21 cellular contexts compared by ENCODE assay signal in genomic region chr11:17890333-17890732, GRCh38.
DNase-seq lines count a peak whose midpoint lies in the region; ATAC-seq and TF ChIP-seq lines count a peak whose summit lies in the region.
"Had no signal": no experiment of that assay in that cellular context is flagged by ENCODE, and none has a peak within 500 bp of the region (broad histone marks: within the 10 kb centered on the region; RNA-seq: fewer than 3 reads in every experiment).

No MANE protein-coding gene starts in this region.

- in situ Hi-C loops in astrocyte of the spinal cord (cut with HindIII; ENCODE audit: low sequenced_read_pairs) = no loop called here

- H3K9me3 Mint-ChIP-seq in neural progenitor cell = no peaks in the 10 kb centered on the region
- H3K9me3 Mint-ChIP-seq in activated naive CD4-positive, alpha-beta T cell treated with anti-CD3 and anti-CD28 coated beads, Interleukin-2, amount 10 ng/mL, durations not matched to agents 7 days and 5 days = no peaks in the 10 kb centered on the region
- H3K9me3 Mint-ChIP-seq: activated T-cell treated with anti-CD3 and anti-CD28 coated beads, Interleukin-2, amount 50 U/mL, for 72 hours; dendritic cell treated with granulocyte-macrophage colony-stimulating factor and Interleukin-4, amounts not matched to agents 40 ng/mL and 50 ng/mL, for 4 days had no signal

- peaks cover 2% of the 10 kb centered on the region for H3K27me3 Mint-ChIP-seq in neural progenitor cell (ENCODE audit: insufficient read depth, low read depth)
- H3K27me3 Mint-ChIP-seq in activated naive CD4-positive, alpha-beta T cell treated with anti-CD3 and anti-CD28 coated beads, Interleukin-2, amount 10 ng/mL, durations not matched to agents 7 days and 5 days = no peaks in the 10 kb centered on the region
- H3K27me3 Mint-ChIP-seq: activated naive CD8-positive, alpha-beta T cell; dendritic cell treated with granulocyte-macrophage colony-stimulating factor and Interleukin-4, amounts not matched to agents 40 ng/mL and 50 ng/mL, for 4 days had no signal

- H2AFZ ChIP-seq in neural progenitor cell (replicated peaks) = no peak overlapping the region

- H3K4me1 ChIP-seq in neural progenitor cell = peaks cover 22% of the 10 kb centered on the region
- H3K4me1 ChIP-seq: gastroesophageal sphincter, right lobe of liver, tibial artery had no signal

- no peak overlapping the region for H3K9ac ChIP-seq in neural progenitor cell

- no peak overlapping the region for H3K4me3 Mint-ChIP-seq in neural progenitor cell
- no peak overlapping the region for H3K4me3 Mint-ChIP-seq in activated naive CD4-positive, alpha-beta T cell treated with anti-CD3 and anti-CD28 coated beads, Interleukin-2, amount 10 ng/mL, durations not matched to agents 7 days and 5 days
- H3K4me3 Mint-ChIP-seq: activated naive CD8-positive, alpha-beta T cell; activated T-cell treated with anti-CD3 and anti-CD28 coated beads, Interleukin-2, amount 50 U/mL, for 72 hours; dendritic cell treated with granulocyte-macrophage colony-stimulating factor and Interleukin-4, amounts not matched to agents 40 ng/mL and 50 ng/mL, for 4 days had no signal

- H3K36me3 Mint-ChIP-seq in neural progenitor cell = peaks cover 5% of the 10 kb centered on the region
- no peaks in the 10 kb centered on the region for H3K36me3 Mint-ChIP-seq in activated naive CD4-positive, alpha-beta T cell treated with anti-CD3 and anti-CD28 coated beads, Interleukin-2, amount 10 ng/mL, durations not matched to agents 7 days and 5 days

- no peaks in the 10 kb centered on the region for H3F3A ChIP-seq in neural progenitor cell (ENCODE audit: low read depth)

- H3K27ac ChIP-seq in neural progenitor cell = no peak overlapping the region
- H3K27ac ChIP-seq: C4-2B, gastroesophageal sphincter, neutrophil, right lobe of liver, tibial artery had no signal

- no peaks in the 10 kb centered on the region for H3K27me3 ChIP-seq in neural progenitor cell
- H3K27me3 ChIP-seq: gastroesophageal sphincter, neutrophil, right lobe of liver, tibial artery had no signal

- no peak for TF ChIP-seq POLR2A in NB4 (IDR thresholded peaks at IDR 0.05; ENCODE audit: extremely low read depth, insufficient read length)

- no peak overlapping the region for H3K4me2 ChIP-seq in neural progenitor cell

- H3K4me1 Mint-ChIP-seq in neural progenitor cell = peaks cover 19% of the 10 kb centered on the region
- no peaks in the 10 kb centered on the region for H3K4me1 Mint-ChIP-seq in activated naive CD4-positive, alpha-beta T cell treated with anti-CD3 and anti-CD28 coated beads, Interleukin-2, amount 10 ng/mL, durations not matched to agents 7 days and 5 days

- no peak overlapping the region for H3K4me3 ChIP-seq in NB4 (ENCODE audit: low read depth, low read length)
- H3K4me3 ChIP-seq in astrocyte of the spinal cord (ENCODE audit: low read depth, low read length) = no peak overlapping the region
- H3K4me3 ChIP-seq in neural progenitor cell = no peak overlapping the region
- H3K4me3 ChIP-seq: gastroesophageal sphincter, right lobe of liver, tibial artery had no signal

- no peaks in the 10 kb centered on the region for H3K36me3 ChIP-seq in neural progenitor cell
- H3K36me3 ChIP-seq: neutrophil, right lobe of liver had no signal

- H4K20me1 ChIP-seq in neural progenitor cell (ENCODE audit: low read depth) = no peaks in the 10 kb centered on the region

- TF ChIP-seq CTCF in GM12872 (IDR thresholded peaks at IDR 0.05; ENCODE audit: insufficient read depth, low read depth, low read length) (peak; percentile 20; the same call in 1 of the 3 replicates), NB4 (IDR thresholded peaks at IDR 0.05; ENCODE audit: low read depth, low read length) (no peak), astrocyte of the spinal cord (IDR thresholded peaks at IDR 0.05; ENCODE audit: low read depth, low read length) (peak; percentile 16), neural progenitor cell (IDR thresholded peaks at IDR 0.05) (peak; percentile 23)

- no peaks in the 10 kb centered on the region for H3K9me3 ChIP-seq in neural progenitor cell (ENCODE audit: low read depth)
- H3K9me3 ChIP-seq: gastroesophageal sphincter, neutrophil, right lobe of liver, tibial artery had no signal

- CTCF ChIA-PET in activated naive CD4-positive, alpha-beta T cell treated with anti-CD3 and anti-CD28 coated beads, Interleukin-2, amount 10 ng/mL, durations not matched to agents 7 days and 5 days (lab: Charles Lee) = no interaction called here

- ATAC-seq in GM19328 (IDR thresholded peaks at IDR 0.05; ENCODE audit: unreplicated experiment) = no peak
- ATAC-seq: activated T-cell treated with anti-CD3 and anti-CD28 coated beads, Interleukin-2, amount 50 U/mL, for 72 hours; gastroesophageal sphincter; left cardiac atrium had no signal

- no peak overlapping the region for H3K27ac Mint-ChIP-seq in neural progenitor cell
- H3K27ac Mint-ChIP-seq in activated naive CD4-positive, alpha-beta T cell treated with anti-CD3 and anti-CD28 coated beads, Interleukin-2, amount 10 ng/mL, durations not matched to agents 7 days and 5 days = no peak overlapping the region
- H3K27ac Mint-ChIP-seq: activated naive CD8-positive, alpha-beta T cell; activated T-cell treated with anti-CD3 and anti-CD28 coated beads, Interleukin-2, amount 50 U/mL, for 72 hours; dendritic cell treated with granulocyte-macrophage colony-stimulating factor and Interleukin-4, amounts not matched to agents 40 ng/mL and 50 ng/mL, for 4 days had no signal

- peak; percentile 5 for DNase-seq in NB4 (ENCODE audit: low read depth)
- no peak for DNase-seq in astrocyte of the spinal cord (ENCODE audit: low read depth, low spot score)
- DNase-seq in neural progenitor cell (ENCODE audit: low spot score) = no peak
- DNase-seq in activated naive CD4-positive, alpha-beta T cell treated with anti-CD3 and anti-CD28 coated beads, Interleukin-2, amount 10 ng/mL, durations not matched to agents 7 days and 5 days = no peak
- DNase-seq in NCI-H2171 (lab: John Stamatoyannopoulos, UW) = no peak
- no peak for DNase-seq in H4 (ENCODE audit: low spot score)
- DNase-seq: activated CD8-positive, alpha-beta memory T cell treated with anti-CD3 and anti-CD28 coated beads for 24 hours; activated T-cell treated with anti-CD3 and anti-CD28 coated beads, Interleukin-2, amount 50 U/mL, for 72 hours; left cardiac atrium; NCI-H345; right lobe of liver; Right ventricle myocardium superior; stimulated activated naive CD4-positive, alpha-beta T cell treated with Interleukin-2 at 50 U/mL for 16 hours; tibial artery had no signal

- no peaks in the 10 kb centered on the region for H3K79me2 ChIP-seq in neural progenitor cell (ENCODE audit: low read depth)
